In genomic region chr15:73548925-73549324, GRCh38 we compare ENCODE assay signal across 3 cellular contexts.
TF ChIP-seq lines count a peak whose summit lies in the region.
"Not testable (repeated sequence)": the region's sequence is repeated elsewhere in the genome, so short reads cannot be mapped to it uniquely, and the experiment has no call there.

No MANE protein-coding gene starts in this region.

TF ChIP-seq in IMR-90, 13 proteins besides CTCF, POLR2A, EP300 and RAD21:
- TF ChIP-seq CEBPB (IDR thresholded peaks at IDR 0.05; ENCODE audit: low read depth, low read length), result peak; percentile 39; the same call in 1 of the 2 replicates

TF ChIP-seq in K562, 482 proteins besides CTCF, POLR2A, EP300 and RAD21:
- not testable (repeated sequence) for TF ChIP-seq CEBPG (CRISPR knock-in tag; IDR thresholded peaks at IDR 0.05); ATF3 (CRISPR knock-in tag; conservative IDR thresholded peaks at IDR 0.05)
- TF ChIP-seq CEBPG (tag; conservative IDR thresholded peaks at IDR 0.05 in 1 of 2, IDR thresholded peaks at IDR 0.05 in 1 of 2) (peak in 1 of 2 experiments; percentile 60; a peak in 2 of 4 replicates), CEBPB (tag; IDR thresholded peaks at IDR 0.05) (0 out of 2 replicates have a peak, but pooled peaks have one; percentile 16), ATF3 (IDR thresholded peaks at IDR 0.05) (peak; percentile 58)

TF ChIP-seq in HepG2, 621 proteins besides CTCF, POLR2A, EP300 and RAD21:
- TF ChIP-seq CEBPB (IDR thresholded peaks at IDR 0.05; ENCODE audit: borderline replicate concordance, low read depth, low read length), result 0 out of 2 replicates have a peak, but pooled peaks have one; percentile 22
